13 cellular contexts compared by ENCODE assay signal in genomic region chr4:41144812-41145211, GRCh38.
DNase-seq lines count a peak whose midpoint lies in the region; ATAC-seq and TF ChIP-seq lines count a peak whose summit lies in the region.
"Had no signal": no experiment of that assay in that cellular context is flagged by ENCODE, and none has a peak within 500 bp of the region (broad histone marks: within the 10 kb centered on the region; RNA-seq: fewer than 3 reads in every experiment).

No MANE protein-coding gene starts in this region.

- H3K36me3 ChIP-seq in mesendoderm (ENCODE audit: control insufficient read depth, insufficient read depth, low read length) (no peaks in the 10 kb centered on the region), thyroid gland (no peaks in the 10 kb centered on the region)
- no peaks in the 10 kb centered on the region for H3K36me3 ChIP-seq in effector memory CD4-positive, alpha-beta T cell (ENCODE audit: control insufficient read depth, insufficient read depth, low read length)

- H3K4me1 Mint-ChIP-seq in chondrocyte (ENCODE audit: low read depth), result peaks cover 92% of the 10 kb centered on the region

- H3K4ac ChIP-seq in mesendoderm (ENCODE audit: low read depth, low read length), result peak overlapping the region; percentile 97

- H3K4me3 Mint-ChIP-seq in chondrocyte (ENCODE audit: unreplicated experiment), result peak overlapping the region; percentile 35

- DNase-seq in NCI-H2227 (lab: John Stamatoyannopoulos, UW; ENCODE audit: unreplicated experiment), result peak; percentile 7
- DNase-seq in NCI-H2227 treated with DMSO at 0.1 percent for 48 hours (lab: John Stamatoyannopoulos, UW), result no peak
- DNase-seq in chondrocyte (ENCODE audit: low spot score), result no peak
- DNase-seq in mesendoderm, result no peak
- DNase-seq in thyroid gland, result no peak
- no peak for DNase-seq in effector memory CD4-positive, alpha-beta T cell
- DNase-seq: 8988T; effector CD8-positive, alpha-beta T cell; GF-D8; NCI-H2171; stimulated activated CD4-positive, alpha-beta T cell treated with anti-CD3 and anti-CD28 coated beads, Interleukin-1b, Interleukin-23, amount 100 ng/mL, for 48 hours had no signal

- H3K9ac ChIP-seq in mesendoderm (ENCODE audit: low read length), result no peak overlapping the region

- peaks cover 10% of the 10 kb centered on the region for H3K79me1 ChIP-seq in mesendoderm (ENCODE audit: low read length)

- no peak overlapping the region for H2BK15ac ChIP-seq in mesendoderm (replicated peaks; ENCODE audit: low read depth)

- no peaks in the 10 kb centered on the region for H3K9me3 Mint-ChIP-seq in chondrocyte (ENCODE audit: low read depth)

- intact Hi-C loops in thyroid gland (cut with DNase I), result no loop called here

- H3K4me1 ChIP-seq in mesendoderm (ENCODE audit: control insufficient read depth, low read depth, low read length), result peaks cover 2% of the 10 kb centered on the region
- H3K4me1 ChIP-seq in thyroid gland, result peaks cover 52 to 61% of the 10 kb centered on the region in 2 donors
- H3K4me1 ChIP-seq in effector memory CD4-positive, alpha-beta T cell (ENCODE audit: control insufficient read depth, insufficient read depth, low read length, poor library complexity, severe bottlenecking), result no peaks in the 10 kb centered on the region

- no peak for ATAC-seq in GM18498 (IDR thresholded peaks at IDR 0.05; ENCODE audit: unreplicated experiment)
- no peak for ATAC-seq in GM19455 (IDR thresholded peaks at IDR 0.05; ENCODE audit: unreplicated experiment)

- no peak overlapping the region for H3K23ac ChIP-seq in mesendoderm (ENCODE audit: low read length)

- H3K27me3 ChIP-seq in mesendoderm (ENCODE audit: insufficient read depth, low read length, poor library complexity), result no peaks in the 10 kb centered on the region
- no peaks in the 10 kb centered on the region for H3K27me3 ChIP-seq in thyroid gland
- no peaks in the 10 kb centered on the region for H3K27me3 ChIP-seq in effector memory CD4-positive, alpha-beta T cell (replicated peaks; ENCODE audit: control insufficient read depth, insufficient read depth, low read length, poor library complexity, severe bottlenecking)

- H3K18ac ChIP-seq in mesendoderm (ENCODE audit: low read length), result peak overlapping the region; percentile 93

- H2AK5ac ChIP-seq in mesendoderm (ENCODE audit: low read length), result peak overlapping the region; percentile 19

- H3K4me3 ChIP-seq in mesendoderm (ENCODE audit: low read length), result no peak overlapping the region
- H3K4me3 ChIP-seq in thyroid gland (replicated peaks in 1 of 3), result no peak overlapping the region
- no peak overlapping the region for H3K4me3 ChIP-seq in effector memory CD4-positive, alpha-beta T cell (ENCODE audit: insufficient read depth, low read depth, low read length, poor library complexity, severe bottlenecking)

- peak overlapping the region; percentile 62 for H3K56ac ChIP-seq in mesendoderm (ENCODE audit: low read length)

- H4K5ac ChIP-seq in mesendoderm (ENCODE audit: low read length), result no peak overlapping the region

- no peak for TF ChIP-seq POLR2A in thyroid gland (IDR thresholded peaks at IDR 0.05)

- H3K4me2 ChIP-seq in mesendoderm (ENCODE audit: low read length), result no peak overlapping the region

- no CpG with 5 or more reads among the region's 5 CpGs for WGBS in mesendoderm (ENCODE audit: extremely low coverage, insufficient coverage, low lambda C conversion rate)
- 71 to 89% methylated on average over 5 of the region's 5 CpGs for WGBS in thyroid gland, 2 donors

- H2BK5ac ChIP-seq in mesendoderm (ENCODE audit: low read length), result peak overlapping the region; percentile 29

- peak overlapping the region; percentile 97 for H3K27ac Mint-ChIP-seq in chondrocyte (ENCODE audit: unreplicated experiment)

- peaks cover 4% of the 10 kb centered on the region for H3K79me2 ChIP-seq in mesendoderm (ENCODE audit: control insufficient read depth, insufficient read depth, low read length)

- no peak overlapping the region for H4K8ac ChIP-seq in mesendoderm (ENCODE audit: low read depth, low read length)

- peaks cover 8% of the 10 kb centered on the region for H3K36me3 Mint-ChIP-seq in chondrocyte (ENCODE audit: low read depth)

- H3K27me3 Mint-ChIP-seq in chondrocyte (ENCODE audit: low read depth), result no peaks in the 10 kb centered on the region

- H3K27ac ChIP-seq in mesendoderm (ENCODE audit: low read depth, low read length) (peak overlapping the region; percentile 3), thyroid gland (peak overlapping the region; percentile 84 to 95 (median 91))
- no peak overlapping the region for H3K27ac ChIP-seq in effector memory CD4-positive, alpha-beta T cell (ENCODE audit: insufficient read depth, low read length, poor library complexity, severe bottlenecking)

- no peaks in the 10 kb centered on the region for H3K9me3 ChIP-seq in thyroid gland
- no peaks in the 10 kb centered on the region for H3K9me3 ChIP-seq in effector memory CD4-positive, alpha-beta T cell (ENCODE audit: control insufficient read depth, low read length)

- peak overlapping the region; percentile 85 for H2BK120ac ChIP-seq in mesendoderm (ENCODE audit: low read depth, low read length)

- TF ChIP-seq CTCF in chondrocyte (IDR thresholded peaks at IDR 0.05) (no peak), thyroid gland (IDR thresholded peaks at IDR 0.05) (no peak)
